Comparison of ENCODE assay signal across 11 cellular contexts in genomic region chrX:15863944-15864491, GRCh38. TPM values are rescaled to one million over a fixed set of nuclear protein-coding genes. Genes with fewer than 3 reads are reported as not detected.
DNase-seq lines count a peak whose midpoint lies in the region; ATAC-seq lines count a peak whose summit lies in the region.
"Had no signal": no experiment of that assay in that cellular context is flagged by ENCODE, and none has a peak within 500 bp of the region (broad histone marks: within the 10 kb centered on the region; RNA-seq: fewer than 3 reads in every experiment).

No MANE protein-coding gene starts in this region.

- no peaks in the 10 kb centered on the region for H3K4me1 Mint-ChIP-seq in activated naive CD4-positive, alpha-beta T cell treated with anti-CD3 and anti-CD28 coated beads for 36 hours (ENCODE audit: low read depth)

- no peak overlapping the region for H3K27ac Mint-ChIP-seq in activated naive CD4-positive, alpha-beta T cell treated with anti-CD3 and anti-CD28 coated beads for 36 hours

- H3K4me3 Mint-ChIP-seq in activated naive CD4-positive, alpha-beta T cell treated with anti-CD3 and anti-CD28 coated beads for 36 hours = no peak overlapping the region

- intact Hi-C loops in Right ventricle myocardium superior (cut with DNase I) = no loop called here
- intact Hi-C loops in cardiac septum (cut with DNase I) = no loop called here
- intact Hi-C loops in activated naive CD4-positive, alpha-beta T cell treated with anti-CD3 and anti-CD28 coated beads for 36 hours (cut with micrococcal nuclease) = no loop called here

- no peaks in the 10 kb centered on the region for H3K9me3 Mint-ChIP-seq in activated naive CD4-positive, alpha-beta T cell treated with anti-CD3 and anti-CD28 coated beads for 36 hours

- peak; percentile 52 for ATAC-seq in Right ventricle myocardium superior (ENCODE audit: poor library complexity)
- no peak for ATAC-seq in GM19035 (IDR thresholded peaks at IDR 0.05; ENCODE audit: unreplicated experiment)
- ATAC-seq in GM18861 (IDR thresholded peaks at IDR 0.05; ENCODE audit: unreplicated experiment) = no peak

- H3K36me3 Mint-ChIP-seq in activated naive CD4-positive, alpha-beta T cell treated with anti-CD3 and anti-CD28 coated beads for 36 hours (ENCODE audit: low read depth) = no peaks in the 10 kb centered on the region

- DNase-seq in Right ventricle myocardium superior = no peak
- DNase-seq in cardiac septum (ENCODE audit: low spot score) = no peak
- DNase-seq in cerebellar cortex (ENCODE audit: low spot score) = peak; percentile 83
- peak; percentile 37 for DNase-seq in medulla oblongata (ENCODE audit: extremely low spot score)
- DNase-seq in activated naive CD4-positive, alpha-beta T cell treated with anti-CD3 and anti-CD28 coated beads for 36 hours = no peak
- no peak for DNase-seq in DMS153 (lab: John Stamatoyannopoulos, UW)
- DNase-seq: NCI-H1105, NCI-H187, NCI-H748 treated with DMSO at 0.1 percent for 48 hours had no signal

- H3K27me3 Mint-ChIP-seq in activated naive CD4-positive, alpha-beta T cell treated with anti-CD3 and anti-CD28 coated beads for 36 hours (ENCODE audit: low read depth) = no peaks in the 10 kb centered on the region

- CTCF ChIA-PET in activated naive CD4-positive, alpha-beta T cell treated with anti-CD3 and anti-CD28 coated beads for 36 hours (lab: Charles Lee) = no interaction called here

RNA-seq across cellular contexts. Expression of gene AP1S2, which starts 9.4 kb away (rescaled TPM):
- total RNA-seq in Right ventricle myocardium superior = 117 TPM
- total RNA-seq in cardiac septum = 198 TPM
- total RNA-seq in activated naive CD4-positive, alpha-beta T cell treated with anti-CD3 and anti-CD28 coated beads for 36 hours = 10 to 100 TPM; 17.4 to 18.0 TPM

Comparison
In these comparisons a context has a peak if more than half of its experiments do, and no peak if none do; other contexts are left out.
1. DNase-seq: peak in cerebellar cortex (single experiment) and medulla oblongata (single experiment); none in Right ventricle myocardium superior (single experiment), cardiac septum (single experiment), activated naive CD4-positive, alpha-beta T cell treated with anti-CD3 and anti-CD28 coated beads for 36 hours (single experiment) and DMS153 (single experiment).